ENCODE assay signal across 8 cellular contexts in the genomic region with DNA sequence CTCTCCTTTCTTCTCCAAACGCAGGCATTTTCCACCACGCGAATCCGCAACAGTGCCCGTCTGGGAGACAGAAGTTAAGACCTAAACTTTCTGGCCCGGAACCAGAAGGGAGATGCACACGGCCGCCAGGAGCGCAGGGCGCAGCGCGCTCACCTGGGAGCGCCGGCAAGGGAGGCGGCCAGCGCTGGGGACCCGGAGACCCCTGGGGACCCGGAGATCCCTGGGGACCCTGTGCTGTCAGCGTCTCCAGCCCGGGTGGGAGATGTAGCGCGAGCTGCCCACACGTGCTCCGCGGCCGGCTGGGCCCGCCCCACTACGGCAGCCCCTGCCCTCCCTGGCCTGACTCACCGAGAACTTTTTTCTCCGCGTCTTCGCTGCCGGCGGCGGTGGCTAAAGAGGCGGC. TPM values are rescaled to one million over a fixed set of nuclear protein-coding genes. Genes with fewer than 3 reads are reported as not detected.
DNase-seq lines count a peak whose midpoint lies in the region; ATAC-seq and TF ChIP-seq lines count a peak whose summit lies in the region.

No MANE protein-coding gene starts in this region.

- H3K27me3 Mint-ChIP-seq in activated naive CD8-positive, alpha-beta T cell treated with anti-CD3 and anti-CD28 coated beads, Interleukin-2, amount 50 U/mL, for 24 hours = peaks cover 33% of the 10 kb centered on the region

- H3K4me3 Mint-ChIP-seq in activated naive CD8-positive, alpha-beta T cell treated with anti-CD3 and anti-CD28 coated beads, Interleukin-2, amount 50 U/mL, for 24 hours = peak overlapping the region; percentile 97

- 0% methylated on average over 36 of the region's 36 CpGs for WGBS in sigmoid colon, 2 donors

- TF ChIP-seq POLR2A in sigmoid colon (IDR thresholded peaks at IDR 0.05) = no peak

- DNase-seq in activated CD4-positive, CD25-positive, alpha-beta regulatory T cell (lab: John Stamatoyannopoulos, UW) = no peak
- DNase-seq in RWPE1 (ENCODE audit: low spot score) (peak; percentile 48), left ventricle myocardium inferior (peak; percentile 52), sigmoid colon (peak; percentile 80), NCI-H1092 treated with DMSO at 0.1 percent for 48 hours (lab: John Stamatoyannopoulos, UW) (no peak)
- DNase-seq in activated naive CD8-positive, alpha-beta T cell treated with anti-CD3 and anti-CD28 coated beads, Interleukin-2, amount 50 U/mL, for 24 hours = peak; percentile 67

- ATAC-seq in activated CD4-positive, CD25-positive, alpha-beta regulatory T cell treated with anti-CD3 and anti-CD28 coated beads, Interleukin-2, amount 50 U/mL, for 24 hours = peak; percentile 73 to 74
- ATAC-seq in HG02973 (IDR thresholded peaks at IDR 0.05; ENCODE audit: unreplicated experiment) = peak; percentile 34
- ATAC-seq in activated naive CD8-positive, alpha-beta T cell treated with anti-CD3 and anti-CD28 coated beads, Interleukin-2, amount 50 U/mL, for 24 hours = peak; percentile 64

- H3K27ac ChIP-seq in RWPE1 (peak overlapping the region; percentile 97), left ventricle myocardium inferior (replicated peaks) (peak overlapping the region; percentile 98), sigmoid colon (peak overlapping the region; percentile 96 to 99 (median 98))

- CTCF ChIA-PET in RWPE1 (lab: Yijun Ruan, JAX) = no interaction called here

- no peaks in the 10 kb centered on the region for H3K36me3 ChIP-seq in left ventricle myocardium inferior
- H3K36me3 ChIP-seq in sigmoid colon = peaks cover 0 to 4% (median 0%) of the 10 kb centered on the region in 4 donors

- TF ChIP-seq EP300 in sigmoid colon (IDR thresholded peaks at IDR 0.05) = no peak

- H3K9me3 ChIP-seq in left ventricle myocardium inferior (replicated peaks) (no peaks in the 10 kb centered on the region), sigmoid colon (no peaks in the 10 kb centered on the region)

- peak overlapping the region; percentile 98 for H3K27ac Mint-ChIP-seq in activated naive CD8-positive, alpha-beta T cell treated with anti-CD3 and anti-CD28 coated beads, Interleukin-2, amount 50 U/mL, for 24 hours

- peak overlapping the region; percentile 96 for H3K4me3 ChIP-seq in left ventricle myocardium inferior
- H3K4me3 ChIP-seq in sigmoid colon = peak overlapping the region; percentile 65 to 99 (median 96)

- H3K9me3 Mint-ChIP-seq in activated naive CD8-positive, alpha-beta T cell treated with anti-CD3 and anti-CD28 coated beads, Interleukin-2, amount 50 U/mL, for 24 hours = no peaks in the 10 kb centered on the region

- intact Hi-C loops in left ventricle myocardium inferior (cut with micrococcal nuclease) (no loop called here), sigmoid colon (cut with DNase I) (loop anchor here (2.0 to 10.0 kb wide), 5 partner anchors 28 to 1840 kb away; partner anchors contain the start of genes DUSP16, GABARAPL1 and SMIM10L1)

- peaks cover 61% of the 10 kb centered on the region for H3K4me1 ChIP-seq in left ventricle myocardium inferior
- peaks cover 0 to 48% (median 44%) of the 10 kb centered on the region in 4 donors for H3K4me1 ChIP-seq in sigmoid colon

- no peak for TF ChIP-seq CTCF in RWPE1 (conservative IDR thresholded peaks at IDR 0.05; ENCODE audit: low read depth)
- TF ChIP-seq CTCF in left ventricle myocardium inferior (IDR thresholded peaks at IDR 0.05; ENCODE audit: borderline replicate concordance) = peak; percentile 46
- TF ChIP-seq CTCF in sigmoid colon (IDR thresholded peaks at IDR 0.05) = peak in 3 of 4 experiments; percentile 18 to 58 (median 18)

- peaks cover 54% of the 10 kb centered on the region for H3K4me1 Mint-ChIP-seq in activated naive CD8-positive, alpha-beta T cell treated with anti-CD3 and anti-CD28 coated beads, Interleukin-2, amount 50 U/mL, for 24 hours

- H3K36me3 Mint-ChIP-seq in activated naive CD8-positive, alpha-beta T cell treated with anti-CD3 and anti-CD28 coated beads, Interleukin-2, amount 50 U/mL, for 24 hours (ENCODE audit: low read depth) = peaks cover 26% of the 10 kb centered on the region

- H3K27me3 ChIP-seq in left ventricle myocardium inferior (ENCODE audit: low read depth) = no peaks in the 10 kb centered on the region
- H3K27me3 ChIP-seq in sigmoid colon = no peaks in the 10 kb centered on the region

- POLR2A ChIA-PET in RWPE1 (lab: Yijun Ruan, JAX; ENCODE audit: low non-redundant PET) = no interaction called here

RNA-seq across cellular contexts. Expression of gene YBX3, which starts 0.6 kb away (rescaled TPM):
- total RNA-seq in left ventricle myocardium inferior (903 TPM), sigmoid colon (100 to 1,000 TPM; 281 to 596 (median 407) TPM)
- 100 to 1,000 TPM in 2 of 3 donors, 10 to 100 TPM in 1; 81.8 to 244 (median 153) TPM for polyA plus RNA-seq in sigmoid colon

RNA-seq across cellular contexts. Expression of gene STYK1, which starts 48.7 kb away (rescaled TPM):
- total RNA-seq in left ventricle myocardium inferior (not detected), sigmoid colon (under 1 TPM in 3 of 4 donors, not detected in 1; 0.16 to 0.54 (median 0.36) TPM)
- 10 to 100 TPM in 1 of 3 donors, 1 to 10 TPM in 2; 6.9 to 14.1 (median 9.0) TPM for polyA plus RNA-seq in sigmoid colon

Comparison
In these comparisons a context has a peak if more than half of its experiments do, and no peak if none do; other contexts are left out.
1. DNase-seq: peak in RWPE1 (single experiment), activated naive CD8-positive, alpha-beta T cell treated with anti-CD3 and anti-CD28 coated beads, Interleukin-2, amount 50 U/mL, for 24 hours (single experiment), left ventricle myocardium inferior (single experiment) and sigmoid colon (single experiment); none in activated CD4-positive, CD25-positive, alpha-beta regulatory T cell (0 of 4) and NCI-H1092 treated with DMSO at 0.1 percent for 48 hours (single experiment).
2. Peak in every context shown above with its lines, with median percentiles within 50 percentile points of each other: ATAC-seq and H3K27ac ChIP-seq.